8 cellular contexts compared by ENCODE assay signal in the genomic region with DNA sequence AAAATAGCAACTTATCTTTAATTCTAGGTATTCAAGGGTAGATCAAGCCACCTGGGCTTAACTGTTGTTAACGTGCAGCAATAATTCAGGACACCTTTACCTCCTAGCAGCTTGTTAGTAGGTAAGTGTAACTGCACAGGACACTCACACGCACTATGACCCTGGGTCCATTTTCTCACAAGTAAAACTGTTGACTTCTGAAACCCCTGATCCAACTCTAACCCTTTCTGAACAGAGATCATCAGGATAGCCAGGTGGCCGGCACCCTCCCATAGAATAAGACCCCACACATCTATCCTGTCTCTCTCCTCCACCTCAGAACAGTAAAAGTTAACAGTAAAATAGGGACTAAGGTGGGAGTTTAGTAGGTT. TPM values are rescaled to one million over a fixed set of nuclear protein-coding genes. Genes with fewer than 3 reads are reported as not detected.
DNase-seq lines count a peak whose midpoint lies in the region; ATAC-seq and TF ChIP-seq lines count a peak whose summit lies in the region.

No MANE protein-coding gene starts in this region.

- DNase-seq in Jurkat, Clone E6-1 (ENCODE audit: low read depth, low spot score) = no peak
- DNase-seq in colonic mucosa = peak; percentile 18
- DNase-seq in KG1 (lab: John Stamatoyannopoulos, UW) = no peak
- no peak for DNase-seq in stimulated activated CD4-positive, alpha-beta T cell treated with anti-CD3 and anti-CD28 coated beads, Interleukin-2, amount 100 ng/mL, for 48 hours
- no peak for DNase-seq in testis

- TF ChIP-seq CTCF in colonic mucosa (IDR thresholded peaks at IDR 0.05) = no peak
- no peak for TF ChIP-seq CTCF in neutrophil (IDR thresholded peaks at IDR 0.05)
- no peak for TF ChIP-seq CTCF in testis (IDR thresholded peaks at IDR 0.05)

- H3K4me3 ChIP-seq in Jurkat, Clone E6-1 (ENCODE audit: low read length) = peak overlapping the region; percentile 92
- H3K4me3 ChIP-seq in colonic mucosa = peak overlapping the region; percentile 68
- H3K4me3 ChIP-seq in neutrophil (ENCODE audit: low read depth in 1 of 2, low read length in 1 of 2) = peak overlapping the region; percentile 59 to 63
- peak overlapping the region in 1 of 2 donors; percentile 65 for H3K4me3 ChIP-seq in testis

- WGBS in testis, 2 donors = 32 to 39% methylated on average over 3 of the region's 3 CpGs

- peak; percentile 0 for ATAC-seq in GM18502 (IDR thresholded peaks at IDR 0.05; ENCODE audit: poor library complexity, unreplicated experiment)
- no peak for ATAC-seq in GM19328 (IDR thresholded peaks at IDR 0.05; ENCODE audit: unreplicated experiment)

- H3K27ac ChIP-seq in colonic mucosa (no peak overlapping the region), neutrophil (no peak overlapping the region), testis (no peak overlapping the region)

- H3K9me3 ChIP-seq in colonic mucosa (no peaks in the 10 kb centered on the region), neutrophil (no peaks in the 10 kb centered on the region), testis (no peaks in the 10 kb centered on the region)

- intact Hi-C loops in colonic mucosa (cut with DNase I) = no loop called here
- intact Hi-C loops in testis (cut with DNase I; ENCODE audit: low total_unique reads) = no loop called here

- TF ChIP-seq POLR2A in testis (IDR thresholded peaks at IDR 0.05) = no peak

- peaks cover 9% of the 10 kb centered on the region for H3K4me1 ChIP-seq in colonic mucosa
- H3K4me1 ChIP-seq in neutrophil (ENCODE audit: control insufficient read depth in 1 of 2, insufficient read depth in 1 of 2, low read depth in 1 of 2, low read length in 1 of 2) = peaks cover 13 to 15% of the 10 kb centered on the region in 2 experiments
- H3K4me1 ChIP-seq in testis = no peaks in the 10 kb centered on the region

- no peaks in the 10 kb centered on the region for H3K27me3 ChIP-seq in colonic mucosa
- H3K27me3 ChIP-seq in neutrophil = peaks cover 6% of the 10 kb centered on the region
- no peaks in the 10 kb centered on the region for H3K27me3 ChIP-seq in testis

- H3K9ac ChIP-seq in colonic mucosa (ENCODE audit: low read depth in 2 of 2, low read length in 2 of 2) = no peak overlapping the region

- H3K36me3 ChIP-seq in colonic mucosa = no peaks in the 10 kb centered on the region
- H3K36me3 ChIP-seq in neutrophil = peaks cover 6% of the 10 kb centered on the region
- no peaks in the 10 kb centered on the region for H3K36me3 ChIP-seq in testis (ENCODE audit: low read depth, missing control alignments)

RNA-seq across cellular contexts. Expression of a gene that starts 0.6 kb away (rescaled TPM):
- polyA plus RNA-seq in Jurkat, Clone E6-1 (2012; ENCODE audit: insufficient read depth, insufficient read length) = 62.6 TPM
- total RNA-seq in colonic mucosa (10 to 100 TPM in 1 of 2 donors, 1 to 10 TPM in 1; 5.2 to 16.0 TPM), testis (1 to 10 TPM in 1 of 2 donors, under 1 TPM in 1; 0.99 to 3.7 TPM)
- polyA plus RNA-seq in testis (ENCODE audit: insufficient read depth, low read depth, low replicate concordance) = 7.3 TPM

RNA-seq across cellular contexts. Expression of a gene that starts 11.5 kb away (rescaled TPM):
- not detected for polyA plus RNA-seq in Jurkat, Clone E6-1 (2012; ENCODE audit: insufficient read depth, insufficient read length)
- total RNA-seq in colonic mucosa (under 1 TPM in 1 of 2 donors, not detected in 1; 0.11 TPM), testis (1 to 10 TPM; 1.1 to 2.5 TPM)
- polyA plus RNA-seq in testis (ENCODE audit: insufficient read depth, low read depth, low replicate concordance) = 2.4 TPM
